In the genomic region with DNA sequence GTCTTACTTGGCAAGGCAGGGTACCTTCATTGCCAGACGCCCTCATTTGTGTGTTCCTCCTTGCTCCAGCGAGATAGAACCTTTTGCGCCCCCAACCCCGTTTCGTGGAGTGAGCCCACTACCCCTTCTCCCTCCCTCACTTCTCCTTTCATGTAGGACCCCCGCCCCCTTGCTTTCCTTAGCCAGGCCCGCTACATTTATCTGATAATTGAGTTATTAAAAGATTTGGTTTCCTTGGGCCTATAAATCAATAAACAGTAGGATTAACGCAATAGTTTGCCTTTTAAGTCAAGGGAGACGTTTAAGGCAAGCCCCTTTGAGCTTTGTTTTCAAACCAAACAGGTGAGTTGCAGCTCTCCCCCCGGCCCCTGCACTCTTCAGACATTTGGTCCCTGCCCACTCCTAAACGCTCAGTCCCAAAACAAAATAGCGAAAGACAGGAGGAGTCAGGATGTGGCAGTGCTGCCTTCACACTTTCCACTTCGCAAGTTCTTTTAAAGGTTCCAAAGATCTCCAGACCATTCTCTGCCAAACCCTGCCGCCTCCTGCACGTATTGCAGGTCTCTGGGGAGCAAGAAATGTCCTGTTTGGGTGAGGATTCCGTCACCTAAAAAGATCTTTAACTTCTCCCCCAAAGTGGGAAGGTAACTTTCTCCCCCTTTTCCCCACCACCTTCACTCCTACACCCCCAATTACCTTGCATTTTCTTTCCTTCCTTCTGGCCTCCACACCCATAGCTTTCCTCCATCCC, we compare ENCODE assay signal across 17 cellular contexts. TPM values are rescaled to one million over a fixed set of nuclear protein-coding genes. Genes with fewer than 3 reads are reported as not detected.
"Had no signal": no experiment of that assay in that cellular context is flagged by ENCODE, and none has a peak within 500 bp of the region (broad histone marks: within the 10 kb centered on the region; RNA-seq: fewer than 3 reads in every experiment).

No MANE protein-coding gene starts in this region.

- H3K4me3 Mint-ChIP-seq: activated CD4-positive, alpha-beta T cell treated with anti-CD3 and anti-CD28 coated beads, Interleukin-2, amount 10 ng/mL, durations not matched to agents 24 days and 14 days had no signal

- DNase-seq: activated CD4-positive, alpha-beta T cell treated with anti-CD3 and anti-CD28 coated beads, Interleukin-2, amount 10 ng/mL, durations not matched to agents 24 days and 14 days; activated CD8-positive, alpha-beta memory T cell treated with anti-CD3 and anti-CD28 coated beads for 24 hours; amygdala; hippocampal formation; mesenchymal stem cell; ovary; SK-N-SH; T-helper 1 cell; thyroid gland; WERI-Rb-1 had no signal

- H3K27ac Mint-ChIP-seq: activated CD4-positive, alpha-beta T cell treated with anti-CD3 and anti-CD28 coated beads, Interleukin-2, amount 10 ng/mL, durations not matched to agents 24 days and 14 days; activated naive CD4-positive, alpha-beta T cell treated with anti-CD3 and anti-CD28 coated beads, Interleukin-2, amount 50 U/mL, for 72 hours had no signal

- H3K9me3 ChIP-seq: left lung, SK-N-SH, thyroid gland had no signal

- H3K36me3 ChIP-seq: left lung, ovary, thyroid gland, WERI-Rb-1 had no signal

- H3K36me3 Mint-ChIP-seq: brain had no signal

- H3K4me3 ChIP-seq: left lung, ovary, thyroid gland had no signal

- H3K9me3 Mint-ChIP-seq: nephron had no signal

- H3K27ac ChIP-seq: left lung, ovary, thyroid gland, WERI-Rb-1 had no signal

- ATAC-seq: activated naive CD4-positive, alpha-beta T cell treated with anti-CD3 and anti-CD28 coated beads, Interleukin-2, amount 50 U/mL, for 72 hours; esophagus mucosa; left lung had no signal

- H3K27me3 ChIP-seq: ovary had no signal

- H3K4me1 ChIP-seq: left lung had no signal

- H3K9ac ChIP-seq: SK-N-SH had no signal

- H3K4me1 Mint-ChIP-seq: activated CD4-positive, alpha-beta T cell treated with anti-CD3 and anti-CD28 coated beads, Interleukin-2, amount 10 ng/mL, durations not matched to agents 24 days and 14 days had no signal

RNA-seq across cellular contexts. Expression of gene TFAP2B, which starts 27.6 kb away (rescaled TPM):
- total RNA-seq: activated CD4-positive, alpha-beta T cell treated with anti-CD3 and anti-CD28 coated beads, Interleukin-2, amount 10 ng/mL, durations not matched to agents 24 days and 14 days; activated naive CD4-positive, alpha-beta T cell treated with anti-CD3 and anti-CD28 coated beads, Interleukin-2, amount 50 U/mL, for 72 hours; glomerular endothelial cell; ovary; skeletal muscle tissue; thyroid gland had no signal
